ENCODE assay signal across 14 cellular contexts in the genomic region with DNA sequence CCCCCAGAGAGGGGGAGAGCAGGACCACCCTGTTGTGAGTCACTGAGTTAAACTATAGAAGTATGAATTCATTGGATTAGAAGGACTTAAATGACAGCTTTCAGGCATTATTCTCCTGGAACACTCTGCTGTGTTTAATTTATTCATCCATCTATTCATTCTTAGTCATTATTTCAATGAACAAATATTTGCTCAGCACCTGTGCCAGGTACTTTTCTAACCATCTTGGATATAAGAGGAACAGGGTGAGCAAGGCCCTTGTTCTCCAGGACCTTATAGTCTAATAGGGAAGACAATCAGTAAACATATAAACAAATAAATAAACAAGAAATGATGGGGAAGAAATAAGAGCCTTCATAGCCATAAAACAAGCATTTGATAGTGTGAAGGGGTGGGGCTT.
A peak's percentile ranks its signal among the peaks of the same experiment; 100 is the strongest.
DNase-seq lines count a peak whose midpoint lies in the region; TF ChIP-seq lines count a peak whose summit lies in the region.
"Had no signal": no experiment of that assay in that cellular context is flagged by ENCODE, and none has a peak within 500 bp of the region (broad histone marks: within the 10 kb centered on the region; RNA-seq: fewer than 3 reads in every experiment).

No MANE protein-coding gene starts in this region.

- H3K27ac Mint-ChIP-seq in mesothelial cell of epicardium, result peak overlapping the region; percentile 52
- H3K27ac Mint-ChIP-seq: CD14-positive monocyte had no signal

- no peak overlapping the region for H3K27ac ChIP-seq in testis
- H3K27ac ChIP-seq: KMS-11, SK-N-MC had no signal

- H3K27me3 Mint-ChIP-seq in mesothelial cell of epicardium (ENCODE audit: low read depth), result no peaks in the 10 kb centered on the region

- no peak overlapping the region for H3K4me3 Mint-ChIP-seq in mesothelial cell of epicardium
- H3K4me3 Mint-ChIP-seq: CD14-positive monocyte had no signal

- no peaks in the 10 kb centered on the region for H3K9me3 ChIP-seq in testis

- intact Hi-C loops in testis (cut with DNase I; ENCODE audit: low total_unique reads), result no loop called here

- no peaks in the 10 kb centered on the region for H3K36me3 ChIP-seq in testis (ENCODE audit: low read depth, missing control alignments)

- TF ChIP-seq CTCF in mesothelial cell of epicardium (IDR thresholded peaks at IDR 0.05; ENCODE audit: unreplicated experiment) (no peak), testis (IDR thresholded peaks at IDR 0.05) (no peak)

- H3K27me3 ChIP-seq in testis, result no peaks in the 10 kb centered on the region

- TF ChIP-seq POLR2A in testis (IDR thresholded peaks at IDR 0.05), result no peak

- H3K4me1 ChIP-seq in testis, result no peaks in the 10 kb centered on the region

- peaks cover 4% of the 10 kb centered on the region for H3K9me3 Mint-ChIP-seq in mesothelial cell of epicardium

- DNase-seq in DMS53 treated with DMSO at 0.1 percent for 48 hours (lab: John Stamatoyannopoulos, UW; ENCODE audit: unreplicated experiment) (peak; percentile 80), NCI-H1417 (lab: John Stamatoyannopoulos, UW) (peak in 2 of 3 experiments; percentile 51 to 83), NCI-H748 treated with DMSO at 0.1 percent for 48 hours (lab: John Stamatoyannopoulos, UW) (peak; percentile 90), mesothelial cell of epicardium (ENCODE audit: low spot score in 2 of 2, unreplicated experiment in 2 of 2) (no peak), NCI-H2171 treated with DMSO at 0.1 percent for 48 hours (lab: John Stamatoyannopoulos, UW) (no peak), testis (no peak), kidney tubule cell (ENCODE audit: low spot score) (no peak)
- DNase-seq: DMS 273 treated with DMSO at 0.1 percent for 48 hours, EL, NCI-H1694, Right ventricle myocardium superior had no signal

- H3K36me3 Mint-ChIP-seq in mesothelial cell of epicardium, result no peaks in the 10 kb centered on the region
- H3K36me3 Mint-ChIP-seq: CD14-positive monocyte had no signal

- H3K4me3 ChIP-seq in testis, result no peak overlapping the region
- H3K4me3 ChIP-seq: SK-N-MC had no signal

- peaks cover 57% of the 10 kb centered on the region for H3K4me1 Mint-ChIP-seq in mesothelial cell of epicardium
- H3K4me1 Mint-ChIP-seq: CD14-positive monocyte had no signal

Comparison
In these comparisons a context has a peak if more than half of its experiments do, and no peak if none do; other contexts are left out.
1. DNase-seq: peak in DMS53 treated with DMSO at 0.1 percent for 48 hours (single experiment), NCI-H1417 (2 of 3) and NCI-H748 treated with DMSO at 0.1 percent for 48 hours (single experiment); none in mesothelial cell of epicardium (0 of 2), NCI-H2171 treated with DMSO at 0.1 percent for 48 hours (single experiment), testis (single experiment) and kidney tubule cell (single experiment).